Comparison of ENCODE assay signal across 8 cellular contexts in genomic region chr1:221712198-221712684, GRCh38. TPM values are rescaled to one million over a fixed set of nuclear protein-coding genes. Genes with fewer than 3 reads are reported as not detected.
DNase-seq lines count a peak whose midpoint lies in the region; ATAC-seq and TF ChIP-seq lines count a peak whose summit lies in the region.

No MANE protein-coding gene starts in this region.

- CTCF ChIA-PET in OCI-LY7 (lab: Charles Lee; ENCODE audit: unreplicated experiment), result no interaction called here

- no TSS peak for BruUV-seq in OCI-LY7 (replicated peaks; lab: Mats Ljungman, UMichigan)

- intact Hi-C loops in OCI-LY7 (cut with micrococcal nuclease; ENCODE audit: unreplicated experiment), result no loop called here

- H4K20me1 ChIP-seq in OCI-LY7 (ENCODE audit: insufficient read depth, low read length), result no peaks in the 10 kb centered on the region

- H3K4me3 ChIP-seq in astrocyte of the spinal cord (ENCODE audit: low read depth, low read length), result no peak overlapping the region
- no peak overlapping the region for H3K4me3 ChIP-seq in OCI-LY7 (ENCODE audit: low read depth, low read length, poor library complexity, severe bottlenecking)

- no peaks in the 10 kb centered on the region for H3K79me2 ChIP-seq in OCI-LY7 (ENCODE audit: insufficient read depth, low read depth, low read length)

- TF ChIP-seq CTCF in astrocyte of the spinal cord (IDR thresholded peaks at IDR 0.05; ENCODE audit: low read depth, low read length) (no peak), OCI-LY7 (conservative IDR thresholded peaks at IDR 0.05; ENCODE audit: low read length) (no peak)

- H3K4me1 ChIP-seq in OCI-LY7 (ENCODE audit: insufficient read depth, low read length, poor library complexity, severe bottlenecking), result no peaks in the 10 kb centered on the region

- no peaks in the 10 kb centered on the region for H3K36me3 ChIP-seq in OCI-LY7 (ENCODE audit: insufficient read depth, low read length)

- no peak overlapping the region for H3K4me2 ChIP-seq in OCI-LY7 (ENCODE audit: low read length)

- H3K9me2 ChIP-seq in OCI-LY7 (ENCODE audit: insufficient read depth, low read length), result no peaks in the 10 kb centered on the region

- ATAC-seq in GM18499 (IDR thresholded peaks at IDR 0.05; ENCODE audit: insufficient read depth, unreplicated experiment), result peak; percentile 46

- H3K27ac ChIP-seq in OCI-LY7 (ENCODE audit: low read depth, low read length, poor library complexity, severe bottlenecking), result no peak overlapping the region

- H3K9me3 ChIP-seq in OCI-LY7 (ENCODE audit: low read length), result no peaks in the 10 kb centered on the region

- POLR2A ChIA-PET in OCI-LY7 (lab: Charles Lee), result interaction anchor here (0.5 to 1.2 kb wide), 3 partner anchors 11 to 30 kb away, joined by 3 to 5 read pairs (median 3); partner anchors contain the start of gene DUSP10

- in situ Hi-C loops in astrocyte of the spinal cord (cut with HindIII; ENCODE audit: low sequenced_read_pairs), result no loop called here

- DNase-seq in HCEC 1CT (peak; percentile 89), NAMALWA (ENCODE audit: low spot score) (peak; percentile 42), astrocyte of the spinal cord (ENCODE audit: low read depth, low spot score) (peak; percentile 85), non-pigmented ciliary epithelial cell (ENCODE audit: low read depth) (peak; percentile 92), OCI-LY7 (ENCODE audit: low spot score) (no peak), SKM-1 treated with dmso at 0.1 percent for 144 hours (lab: John Stamatoyannopoulos, UW; ENCODE audit: unreplicated experiment) (no peak), HuH-7.5 (ENCODE audit: low spot score) (no peak)

- H2AFZ ChIP-seq in OCI-LY7 (ENCODE audit: low read length), result no peak overlapping the region

RNA-seq across cellular contexts. Expression of gene DUSP10, which starts 29.6 kb away (rescaled TPM):
- 2.0 and 4.4 TPM in 2 replicates for total RNA-seq in OCI-LY7 (2014; rRNA removed; shearing (Covaris generic))
- total RNA-seq in OCI-LY7 (2022), result 2.6 and 3.7 TPM in 2 replicates

Comparison
In these comparisons a context has a peak if more than half of its experiments do, and no peak if none do; other contexts are left out.
1. DNase-seq: peak in HCEC 1CT (single experiment), NAMALWA (single experiment), astrocyte of the spinal cord (single experiment) and non-pigmented ciliary epithelial cell (single experiment); none in OCI-LY7 (single experiment), SKM-1 treated with dmso at 0.1 percent for 144 hours (single experiment) and HuH-7.5 (single experiment).